8 cellular contexts compared by ENCODE assay signal in genomic region chr22:17570851-17571631, GRCh38. TPM values are rescaled to one million over a fixed set of nuclear protein-coding genes. Genes with fewer than 3 reads are reported as not detected.
DNase-seq lines count a peak whose midpoint lies in the region; ATAC-seq, FAIRE-seq and TF ChIP-seq lines count a peak whose summit lies in the region.

No MANE protein-coding gene starts in this region.

- peak overlapping the region; percentile 17; the same call in 1 of the 2 replicates for H3K9ac ChIP-seq in HepG2 (ENCODE audit: insufficient read depth, low read depth, low read length)

- H3K27ac ChIP-seq in coronary artery (peak overlapping the region; percentile 85 to 97), HepG2 (ENCODE audit: extremely low read length, insufficient read depth, low read length) (no peak overlapping the region), spleen (peak overlapping the region in 7 of 8 donors; percentile 58 to 84 (median 80))

- H3K36me3 ChIP-seq in HepG2 (replicated peaks in 1 of 2; ENCODE audit: control insufficient read depth in 1 of 2, insufficient read depth in 2 of 2, low read length in 2 of 2) (no peaks in the 10 kb centered on the region), spleen (no peaks in the 10 kb centered on the region)

- no TSS peak for BruUV-seq in HepG2 (replicated peaks; lab: Mats Ljungman, UMichigan)

- CTCF ChIA-PET in HepG2 (lab: Yijun Ruan, JAX; ENCODE audit: low intra/inter-chr PET ratio, low total read pairs), result no interaction called here

- FAIRE-seq in HepG2 (lab: Jason Lieb, UNC), result no peak

- DNase-seq in HFF-Myc (ENCODE audit: extremely low read depth, low read depth), result no peak
- DNase-seq in coronary artery (ENCODE audit: low spot score), result peak; percentile 97
- DNase-seq in HepG2 (ENCODE audit: low spot score), result no peak
- DNase-seq in spleen, result peak; percentile 29
- no peak for DNase-seq in SW 1271 (lab: John Stamatoyannopoulos, UW)
- DNase-seq in stimulated activated CD4-positive, alpha-beta T cell treated with anti-CD3 and anti-CD28 coated beads, Interleukin-4, amount 100 ng/mL, for 4 hours, result no peak
- DNase-seq in SIG-M5 treated with dmso at 0.1 percent for 504 hours (lab: John Stamatoyannopoulos, UW; ENCODE audit: unreplicated experiment), result no peak

- no peak for TF ChIP-seq POLR2A in HepG2 (IDR thresholded peaks at IDR 0.05; ENCODE audit: insufficient read depth in 1 of 2, low read depth in 2 of 2, low read length in 2 of 2)
- no peak for TF ChIP-seq POLR2A in spleen (IDR thresholded peaks at IDR 0.05)

- peaks cover 31% of the 10 kb centered on the region for H3K4me1 ChIP-seq in HepG2 (ENCODE audit: insufficient read depth, low read length)
- H3K4me1 ChIP-seq in spleen, result peaks cover 0 to 3% (median 0%) of the 10 kb centered on the region in 6 donors

- H3K79me2 ChIP-seq in HepG2 (ENCODE audit: insufficient read depth, low read length), result no peaks in the 10 kb centered on the region

- H2AFZ ChIP-seq in HepG2 (ENCODE audit: low read length), result peak overlapping the region; percentile 20

- in situ Hi-C loops in HepG2 (cut with HindIII; ENCODE audit: extremely low pct_ligation_motif_present, low pct_unique_long_range_greater_than_20kb), result no loop called here

- 25% methylated on average over 21 of the region's 21 CpGs for WGBS in HepG2 (ENCODE audit: low lambda C conversion rate)
- WGBS in spleen, 5 donors, result 60 to 70% (median 66%) methylated on average over 21 of the region's 21 CpGs

- POLR2A ChIA-PET in HepG2 (lab: Yijun Ruan, JAX), result interaction anchor here (0.6 kb wide), 1 partner anchor 69 kb away, joined by 4 read pairs; no protein-coding TSS in a partner anchor

- 0 out of 2 replicates have a peak overlapping the region, but pooled peaks have one; percentile 8 for H3K4me3 ChIP-seq in HFF-Myc (replicated peaks; ENCODE audit: low read depth, low read length)
- peak overlapping the region; percentile 69 for H3K4me3 ChIP-seq in coronary artery
- H3K4me3 ChIP-seq in HepG2 (replicated peaks in 1 of 3; ENCODE audit: insufficient read depth in 1 of 3, low read depth in 2 of 3, low read length in 3 of 3), result peak overlapping the region in 2 of 3 experiments; percentile 2 to 60; a peak in 2 of 6 replicates
- peak overlapping the region in 1 of 8 donors; percentile 54 for H3K4me3 ChIP-seq in spleen

- H3K4me2 ChIP-seq in HepG2 (ENCODE audit: low read depth, low read length), result peak overlapping the region; percentile 75

- TF ChIP-seq EP300 in HepG2 (IDR thresholded peaks at IDR 0.05; ENCODE audit: low read depth in 2 of 2, low read length in 2 of 2), result no peak
- TF ChIP-seq EP300 in HepG2 (CRISPR knock-in tag; IDR thresholded peaks at IDR 0.05; ENCODE audit: borderline replicate concordance), result no peak

- H4K20me1 ChIP-seq in HepG2 (ENCODE audit: insufficient read depth, low read length), result no peaks in the 10 kb centered on the region

- H3K27me3 ChIP-seq in HepG2 (ENCODE audit: control insufficient read depth in 1 of 2, insufficient read depth in 2 of 2, low read length in 2 of 2), result peaks cover 4 to 15% of the 10 kb centered on the region in 2 experiments; a peak in 4 of 5 replicates
- peaks cover 0 to 38% (median 0%) of the 10 kb centered on the region in 7 donors for H3K27me3 ChIP-seq in spleen (replicated peaks in 1 of 7)

- TF ChIP-seq CTCF in HFF-Myc (IDR thresholded peaks at IDR 0.05; ENCODE audit: low read depth, low read length, missing control alignments) (no peak), coronary artery (IDR thresholded peaks at IDR 0.05) (no peak), HepG2 (CRISPR knock-in tag; IDR thresholded peaks at IDR 0.05) (no peak), spleen (IDR thresholded peaks at IDR 0.05 in 8 of 11, conservative IDR thresholded peaks at IDR 0.05 in 3 of 11) (no peak)

- ATAC-seq in HepG2, result peak; percentile 51
- ATAC-seq in HG03097 (IDR thresholded peaks at IDR 0.05; ENCODE audit: low FRiP score, unreplicated experiment), result no peak

- intact Hi-C loops in HepG2 (cut with micrococcal nuclease; ENCODE audit: unreplicated experiment), result no loop called here
- intact Hi-C loops in spleen (cut with DNase I; ENCODE audit: low total_unique reads), result no loop called here

- TF ChIP-seq RAD21 in HepG2 (CRISPR knock-in tag; IDR thresholded peaks at IDR 0.05), result no peak

- H3K9me3 ChIP-seq in HepG2 (ENCODE audit: low read length), result no peaks in the 10 kb centered on the region
- H3K9me3 ChIP-seq in spleen, result no peaks in the 10 kb centered on the region

TF ChIP-seq in HepG2, 621 proteins besides CTCF, POLR2A, EP300 and RAD21 (continues in another document):
- no peak for TF ChIP-seq HES4 (CRISPR knock-in tag; IDR thresholded peaks at IDR 0.05; ENCODE audit: borderline replicate concordance)

RNA-seq across cellular contexts. Expression of gene SLC25A18, which starts 7.7 kb away (rescaled TPM):
- total RNA-seq in HepG2 (2016; rRNA removed; fragmentation: Illumina TruSeq; extraction: Trizol), result 0.75 and 0.86 TPM in 2 replicates
- 0.79 and 0.81 TPM in 2 replicates for total RNA-seq in HepG2 (2016; cell fraction: cytosol; rRNA removed; fragmentation: Illumina TruSeq; extraction: Trizol; ENCODE audit: low read depth)
- 0.52 and 0.64 TPM in 2 replicates for total RNA-seq in HepG2 (2016; cell fraction: insoluble cytoplasmic fraction; rRNA removed; fragmentation: Illumina TruSeq; extraction: Trizol)
- total RNA-seq in HepG2 (2016; cell fraction: membrane; rRNA removed; fragmentation: Illumina TruSeq; extraction: Trizol), result 1.1 TPM in 2 replicates
- total RNA-seq in HepG2 (2016; cell fraction: nucleus; rRNA removed; fragmentation: Illumina TruSeq; extraction: Trizol), result 0.34 and 0.53 TPM in 2 replicates
- 0.28 and 0.57 TPM in 2 replicates for polyA plus RNA-seq in HepG2 (2011; rRNA removed)
- 0.32 and 0.40 TPM in 2 replicates for polyA plus RNA-seq in HepG2 (2011; cell fraction: cytosol; rRNA removed)
- polyA plus RNA-seq in HepG2 (2011; cell fraction: nucleus; rRNA removed), result 0.59 and 0.73 TPM in 2 replicates
- polyA plus RNA-seq in HepG2 (2012), result 0.36 and 0.82 TPM in 2 replicates
- 1.3 TPM in 2 replicates for polyA plus RNA-seq in HepG2 (2016; cell fraction: cytosol; fragmentation: Illumina TruSeq; extraction: Trizol; ENCODE audit: low read depth)
- polyA plus RNA-seq in HepG2 (2016; cell fraction: insoluble cytoplasmic fraction; fragmentation: Illumina TruSeq; extraction: Trizol; ENCODE audit: low read depth), result 0.61 and 0.70 TPM in 2 replicates
- 1.2 and 1.7 TPM in 2 replicates for polyA plus RNA-seq in HepG2 (2016; cell fraction: membrane; fragmentation: Illumina TruSeq; extraction: Trizol; ENCODE audit: low read depth)
- polyA plus RNA-seq in HepG2 (2016; cell fraction: nucleus; fragmentation: Illumina TruSeq; extraction: Trizol; ENCODE audit: insufficient read depth, low read depth), result 0.71 and 1.6 TPM in 2 replicates
- 0.05 and 0.36 TPM in 2 replicates for polyA minus RNA-seq in HepG2 (2011; rRNA and poly(A)+ RNA removed; ENCODE audit: low replicate concordance)
- polyA minus RNA-seq in HepG2 (2011; cell fraction: cytosol; rRNA and poly(A)+ RNA removed), result 0.30 TPM in 1 of 2 replicates, not detected in the other
- 0.12 and 0.39 TPM in 2 replicates for polyA minus RNA-seq in HepG2 (2011; cell fraction: nucleus; rRNA and poly(A)+ RNA removed)
- total RNA-seq in spleen, result 10 to 100 TPM in 1 of 7 donors, 1 to 10 TPM in 4, under 1 TPM in 2; 0.13 to 12.3 (median 5.5) TPM
- 1 to 10 TPM; 2.9 to 3.4 (median 3.1) TPM for polyA plus RNA-seq in spleen

RNA-seq across cellular contexts. Expression of gene ATP6V1E1, which starts 57.5 kb away (rescaled TPM):
- total RNA-seq in HepG2 (2016; rRNA removed; fragmentation: Illumina TruSeq; extraction: Trizol), result 90.9 and 134 TPM in 2 replicates
- 16.2 and 17.3 TPM in 2 replicates for total RNA-seq in HepG2 (2016; cell fraction: cytosol; rRNA removed; fragmentation: Illumina TruSeq; extraction: Trizol; ENCODE audit: low read depth)
- total RNA-seq in HepG2 (2016; cell fraction: insoluble cytoplasmic fraction; rRNA removed; fragmentation: Illumina TruSeq; extraction: Trizol), result 91.3 and 151 TPM in 2 replicates
- total RNA-seq in HepG2 (2016; cell fraction: membrane; rRNA removed; fragmentation: Illumina TruSeq; extraction: Trizol), result 27.2 and 27.7 TPM in 2 replicates
- 39.2 and 45.9 TPM in 2 replicates for total RNA-seq in HepG2 (2016; cell fraction: nucleus; rRNA removed; fragmentation: Illumina TruSeq; extraction: Trizol)
- 67.2 and 69.3 TPM in 2 replicates for polyA plus RNA-seq in HepG2 (2011; rRNA removed)
- 55.4 and 71.3 TPM in 2 replicates for polyA plus RNA-seq in HepG2 (2011; cell fraction: cytosol; rRNA removed)
- polyA plus RNA-seq in HepG2 (2011; cell fraction: nucleus; rRNA removed), result 15.4 and 18.8 TPM in 2 replicates
- 68.2 and 73.3 TPM in 2 replicates for polyA plus RNA-seq in HepG2 (2012)
- polyA plus RNA-seq in HepG2 (2016; cell fraction: cytosol; fragmentation: Illumina TruSeq; extraction: Trizol; ENCODE audit: low read depth), result 7.5 and 7.7 TPM in 2 replicates
- 144 and 152 TPM in 2 replicates for polyA plus RNA-seq in HepG2 (2016; cell fraction: insoluble cytoplasmic fraction; fragmentation: Illumina TruSeq; extraction: Trizol; ENCODE audit: low read depth)
- polyA plus RNA-seq in HepG2 (2016; cell fraction: membrane; fragmentation: Illumina TruSeq; extraction: Trizol; ENCODE audit: low read depth), result 14.8 and 15.1 TPM in 2 replicates
- polyA plus RNA-seq in HepG2 (2016; cell fraction: nucleus; fragmentation: Illumina TruSeq; extraction: Trizol; ENCODE audit: insufficient read depth, low read depth), result 60.0 and 63.8 TPM in 2 replicates
- polyA minus RNA-seq in HepG2 (2011; rRNA and poly(A)+ RNA removed; ENCODE audit: low replicate concordance), result 53.2 and 88.3 TPM in 2 replicates
- polyA minus RNA-seq in HepG2 (2011; cell fraction: cytosol; rRNA and poly(A)+ RNA removed), result 26.9 and 29.5 TPM in 2 replicates
- polyA minus RNA-seq in HepG2 (2011; cell fraction: nucleus; rRNA and poly(A)+ RNA removed), result 24.2 and 38.3 TPM in 2 replicates
- 100 to 1,000 TPM in 6 of 7 donors, 10 to 100 TPM in 1; 85.3 to 127 (median 112) TPM for total RNA-seq in spleen
- polyA plus RNA-seq in spleen, result 100 to 1,000 TPM in 1 of 3 donors, 10 to 100 TPM in 2; 66.1 to 115 (median 99.6) TPM

Comparison
In these comparisons a context has a peak if more than half of its experiments do, and no peak if none do; other contexts are left out.
1. DNase-seq: peak in coronary artery (single experiment) and spleen (single experiment); none in HFF-Myc (single experiment), HepG2 (single experiment), SW 1271 (0 of 2), stimulated activated CD4-positive, alpha-beta T cell treated with anti-CD3 and anti-CD28 coated beads, Interleukin-4, amount 100 ng/mL, for 4 hours (0 of 2) and SIG-M5 treated with dmso at 0.1 percent for 504 hours (single experiment).